In genomic region chr2:190646780-190647626, GRCh38 we compare ENCODE assay signal across 10 cellular contexts. TPM values are rescaled to one million over a fixed set of nuclear protein-coding genes. Genes with fewer than 3 reads are reported as not detected.
A peak's percentile ranks its signal among the peaks of the same experiment; 100 is the strongest.
DNase-seq lines count a peak whose midpoint lies in the region; ATAC-seq and TF ChIP-seq lines count a peak whose summit lies in the region.
"Had no signal": no experiment of that assay in that cellular context is flagged by ENCODE, and none has a peak within 500 bp of the region (broad histone marks: within the 10 kb centered on the region; RNA-seq: fewer than 3 reads in every experiment).

No MANE protein-coding gene starts in this region.

- H3K27ac ChIP-seq in heart left ventricle (peak overlapping the region in 11 of 12 donors; percentile 82 to 98 (median 92)), brain microvascular endothelial cell (peak overlapping the region; percentile 25), mesodermal cell (ENCODE audit: low read depth, low read length, severe bottlenecking) (peak overlapping the region; percentile 8), tibial nerve (peak overlapping the region in 3 of 4 donors; percentile 84 to 96 (median 95))

- DNase-seq in heart left ventricle = no peak
- DNase-seq in Right ventricle myocardium superior = no peak
- no peak for DNase-seq in brain microvascular endothelial cell
- no peak for DNase-seq in tibial nerve (ENCODE audit: low spot score in 2 of 2)
- no peak for DNase-seq in activated CD8-positive, alpha-beta memory T cell treated with anti-CD3 and anti-CD28 coated beads, Interleukin-2, amount 50 U/mL, for 48 hours
- DNase-seq: NK-92 treated with Interleukin-12 subunit alpha and Interleukin-12 subunit beta, amount 100 ng/mL, for 24 hours had no signal

- H3K9me3 ChIP-seq in heart left ventricle (no peaks in the 10 kb centered on the region), mesodermal cell (ENCODE audit: control insufficient read depth, low read length) (no peaks in the 10 kb centered on the region), tibial nerve (no peaks in the 10 kb centered on the region)
- H3K9me3 ChIP-seq: upper lobe of left lung had no signal

- TF ChIP-seq EP300 in tibial nerve (IDR thresholded peaks at IDR 0.05) = no peak

- intact Hi-C loops in heart left ventricle (cut with DNase I) (loop anchor here in 7 of 10 donors (5.0 to 10.0 kb wide), 6 partner anchors 62 to 262 kb away; partner anchors contain the start of gene NEMP2 (in 4 of the 7)), Right ventricle myocardium superior (cut with DNase I) (no loop called here)

- in situ Hi-C loops in brain microvascular endothelial cell (cut with HindIII; ENCODE audit: low pct_ligation_motif_present, low sequenced_read_pairs) = no loop called here

- ATAC-seq in heart left ventricle (no peak), Right ventricle myocardium superior (ENCODE audit: poor library complexity) (no peak), esophagus mucosa (no peak), GM19463 (IDR thresholded peaks at IDR 0.05; ENCODE audit: unreplicated experiment) (no peak)

- H3K36me3 ChIP-seq in heart left ventricle (no peaks in the 10 kb centered on the region), brain microvascular endothelial cell (replicated peaks) (no peaks in the 10 kb centered on the region), mesodermal cell (ENCODE audit: control insufficient read depth, insufficient read depth, low read length) (no peaks in the 10 kb centered on the region), tibial nerve (no peaks in the 10 kb centered on the region)
- H3K36me3 ChIP-seq: upper lobe of left lung had no signal

- H3K27me3 ChIP-seq in heart left ventricle (no peaks in the 10 kb centered on the region), brain microvascular endothelial cell (replicated peaks) (no peaks in the 10 kb centered on the region), tibial nerve (no peaks in the 10 kb centered on the region)
- H3K27me3 ChIP-seq: upper lobe of left lung had no signal

- no peak for TF ChIP-seq CTCF in heart left ventricle (IDR thresholded peaks at IDR 0.05)
- TF ChIP-seq CTCF in brain microvascular endothelial cell (IDR thresholded peaks at IDR 0.05; ENCODE audit: low read depth, low read length, missing control alignments) = no peak
- no peak for TF ChIP-seq CTCF in tibial nerve (IDR thresholded peaks at IDR 0.05)

- 52 to 64% (median 53%) methylated on average over 9 of the region's 9 CpGs for WGBS in heart left ventricle, 4 donors
- 41 to 100% methylated on average over 2 to 3 of the region's 9 CpGs for WGBS in mesodermal cell (ENCODE audit: insufficient coverage in 2 of 2), 2 experiments
- 26 to 34% methylated on average over 9 of the region's 9 CpGs for WGBS in tibial nerve, 2 donors

- peaks cover 0 to 35% (median 20%) of the 10 kb centered on the region in 12 donors for H3K4me1 ChIP-seq in heart left ventricle
- H3K4me1 ChIP-seq in mesodermal cell (ENCODE audit: control insufficient read depth, insufficient read depth, low read length, poor library complexity, severe bottlenecking) = peaks cover 10% of the 10 kb centered on the region
- peaks cover 0 to 45% (median 12%) of the 10 kb centered on the region in 4 donors for H3K4me1 ChIP-seq in tibial nerve

- TF ChIP-seq POLR2A in heart left ventricle (IDR thresholded peaks at IDR 0.05) (no peak), tibial nerve (IDR thresholded peaks at IDR 0.05) (no peak)

- H3K4me3 ChIP-seq in heart left ventricle = peak overlapping the region in 9 of 12 donors; percentile 76 to 93 (median 82)
- no peak overlapping the region for H3K4me3 ChIP-seq in brain microvascular endothelial cell (ENCODE audit: low read depth, low read length)
- no peak overlapping the region for H3K4me3 ChIP-seq in mesodermal cell (ENCODE audit: extremely low read depth, insufficient read depth, low read length, poor library complexity, severe bottlenecking)
- H3K4me3 ChIP-seq in tibial nerve = peak overlapping the region in 1 of 4 donors; percentile 78

RNA-seq across cellular contexts. Expression of gene NAB1, which starts 1.9 kb away (rescaled TPM):
- 10 to 100 TPM; 20.4 to 41.8 (median 31.3) TPM for total RNA-seq in heart left ventricle
- polyA plus RNA-seq in heart left ventricle = 10 to 100 TPM; 10.1 to 16.6 TPM
- total RNA-seq in Right ventricle myocardium superior = 26.9 TPM
- polyA plus RNA-seq in mesodermal cell (2013, experiment 1 of 2) = 35.9 TPM
- 38.2 TPM for polyA plus RNA-seq in mesodermal cell (2013, experiment 2 of 2)
- 10 to 100 TPM; 63.3 to 84.3 (median 70.6) TPM for total RNA-seq in tibial nerve
- 45.2 TPM for total RNA-seq in esophagus mucosa

Comparison
In these comparisons a context has a peak if more than half of its experiments do, and no peak if none do; other contexts are left out.
1. H3K27ac ChIP-seq: peak in every context shown above with its lines; median percentile 95 in tibial nerve; 92 in heart left ventricle; 25 in brain microvascular endothelial cell; 8 in mesodermal cell.
2. H3K4me3 ChIP-seq: peak in heart left ventricle (9 of 12); none in brain microvascular endothelial cell (single experiment) and mesodermal cell (single experiment).